In the genomic region with DNA sequence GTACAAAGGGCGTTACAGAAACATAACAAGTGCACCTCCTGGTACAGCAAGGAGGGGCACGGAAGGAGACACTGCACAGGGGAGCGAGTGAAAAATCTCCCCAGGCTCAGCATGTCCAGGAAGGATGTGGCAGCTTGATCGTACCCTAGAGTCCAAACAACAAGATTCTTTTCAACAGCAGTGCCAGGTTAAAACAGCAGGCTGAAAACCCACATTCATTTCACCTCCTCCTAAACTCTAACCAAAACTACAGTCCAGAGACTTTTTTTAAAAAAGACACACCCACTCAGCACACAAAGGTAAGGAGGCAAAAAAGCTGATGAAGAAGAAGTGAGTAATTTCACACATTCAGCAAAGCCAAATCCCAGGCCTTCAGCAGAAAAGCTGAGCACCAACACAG, we compare ENCODE assay signal across 17 cellular contexts.
A peak's percentile ranks its signal among the peaks of the same experiment; 100 is the strongest.
DNase-seq lines count a peak whose midpoint lies in the region; ATAC-seq and TF ChIP-seq lines count a peak whose summit lies in the region.
"Had no signal": no experiment of that assay in that cellular context is flagged by ENCODE, and none has a peak within 500 bp of the region (broad histone marks: within the 10 kb centered on the region; RNA-seq: fewer than 3 reads in every experiment).

No MANE protein-coding gene starts in this region.

- no peaks in the 10 kb centered on the region for H3K9me3 Mint-ChIP-seq in CD8-positive, alpha-beta T cell
- H3K9me3 Mint-ChIP-seq in activated T-cell treated with anti-CD3 and anti-CD28 coated beads, Interleukin-2, amount 50 U/mL, for 72 hours, result peaks cover 0 to 1% of the 10 kb centered on the region in 2 donors
- no peaks in the 10 kb centered on the region for H3K9me3 Mint-ChIP-seq in endothelial cell (ENCODE audit: unreplicated experiment)

- peak overlapping the region; percentile 30 for H3K4me3 Mint-ChIP-seq in CD8-positive, alpha-beta T cell
- peak overlapping the region; percentile 60 to 72 for H3K4me3 Mint-ChIP-seq in activated T-cell treated with anti-CD3 and anti-CD28 coated beads, Interleukin-2, amount 50 U/mL, for 72 hours
- peak overlapping the region; percentile 15 for H3K4me3 Mint-ChIP-seq in endothelial cell (ENCODE audit: unreplicated experiment)

- peaks cover 58% of the 10 kb centered on the region for H3K4me1 Mint-ChIP-seq in CD8-positive, alpha-beta T cell (ENCODE audit: low read depth)
- H3K4me1 Mint-ChIP-seq in activated T-cell treated with anti-CD3 and anti-CD28 coated beads, Interleukin-2, amount 50 U/mL, for 72 hours (ENCODE audit: low read depth), result peaks cover 84% of the 10 kb centered on the region
- H3K4me1 Mint-ChIP-seq in endothelial cell (ENCODE audit: unreplicated experiment), result peaks cover 20% of the 10 kb centered on the region

- H3K27me3 ChIP-seq in BLaER1 (no peaks in the 10 kb centered on the region), brain microvascular endothelial cell (replicated peaks) (no peaks in the 10 kb centered on the region)
- no peaks in the 10 kb centered on the region for H3K27me3 ChIP-seq in CD8-positive, alpha-beta T cell (ENCODE audit: insufficient read depth, low read length)
- H3K27me3 ChIP-seq: ascending aorta, SJSA1, upper lobe of left lung had no signal

- intact Hi-C loops in CD8-positive, alpha-beta T cell (cut with DNase I, micrococcal nuclease), result loop anchor here in 1 of 2 experiments (2.0 to 10.0 kb wide), 3 partner anchors 21 to 857 kb away; no protein-coding TSS in a partner anchor

- H4K20me1 ChIP-seq in BLaER1, result no peaks in the 10 kb centered on the region

- H3K36me3 Mint-ChIP-seq in CD8-positive, alpha-beta T cell, result peaks cover 36% of the 10 kb centered on the region
- H3K36me3 Mint-ChIP-seq in activated T-cell treated with anti-CD3 and anti-CD28 coated beads, Interleukin-2, amount 50 U/mL, for 72 hours (ENCODE audit: insufficient read depth in 2 of 2), result peaks cover 5 to 16% of the 10 kb centered on the region in 2 donors
- peaks cover 13% of the 10 kb centered on the region for H3K36me3 Mint-ChIP-seq in endothelial cell (ENCODE audit: low read depth, unreplicated experiment)

- in situ Hi-C loops in brain microvascular endothelial cell (cut with HindIII; ENCODE audit: low pct_ligation_motif_present, low sequenced_read_pairs), result loop anchor here (25.0 kb wide), 1 partner anchor 135 kb away; no protein-coding TSS in a partner anchor

- H3K9ac ChIP-seq in BLaER1, result no peak overlapping the region

- no peak overlapping the region for H3K27ac ChIP-seq in BLaER1
- H3K27ac ChIP-seq in CD8-positive, alpha-beta T cell (ENCODE audit: low read depth, low read length), result no peak overlapping the region
- no peak overlapping the region for H3K27ac ChIP-seq in brain microvascular endothelial cell
- H3K27ac ChIP-seq: ascending aorta, PC-9, SJSA1, upper lobe of left lung had no signal

- POLR2A ChIA-PET in CD8-positive, alpha-beta T cell (lab: Charles Lee), result interaction anchor here (1.0 to 1.1 kb wide), 2 partner anchors 41 to 345 kb away, joined by 3 read pairs; no protein-coding TSS in a partner anchor

- no peak for TF ChIP-seq CTCF in CD8-positive, alpha-beta T cell (IDR thresholded peaks at IDR 0.05)
- TF ChIP-seq CTCF in endothelial cell (IDR thresholded peaks at IDR 0.05; ENCODE audit: unreplicated experiment) (no peak), brain microvascular endothelial cell (IDR thresholded peaks at IDR 0.05; ENCODE audit: low read depth, low read length, missing control alignments) (no peak)

- H3K9me3 ChIP-seq in BLaER1, result peaks cover 54% of the 10 kb centered on the region
- H3K9me3 ChIP-seq in CD8-positive, alpha-beta T cell (ENCODE audit: low read length), result no peaks in the 10 kb centered on the region
- H3K9me3 ChIP-seq: ascending aorta, mucosa of descending colon, SJSA1, upper lobe of left lung had no signal

- CTCF ChIA-PET in CD8-positive, alpha-beta T cell (lab: Charles Lee), result interaction anchor here (0.5 to 1.9 kb wide), 3 partner anchors 13 to 151 kb away, joined by 3 to 5 read pairs (median 5); no protein-coding TSS in a partner anchor

- peak overlapping the region; percentile 40; the same call in 1 of the 2 replicates for H3K4me3 ChIP-seq in BLaER1
- no peak overlapping the region for H3K4me3 ChIP-seq in CD8-positive, alpha-beta T cell (ENCODE audit: low read depth, low read length)
- H3K4me3 ChIP-seq in brain microvascular endothelial cell (ENCODE audit: low read depth, low read length), result no peak overlapping the region
- H3K4me3 ChIP-seq: ascending aorta, mucosa of descending colon, PC-9, SJSA1, upper lobe of left lung had no signal

- H3K4me1 ChIP-seq in BLaER1, result peaks cover 60% of the 10 kb centered on the region
- peaks cover 29% of the 10 kb centered on the region for H3K4me1 ChIP-seq in CD8-positive, alpha-beta T cell (ENCODE audit: insufficient read depth, low read length)
- H3K4me1 ChIP-seq: ascending aorta, SJSA1, upper lobe of left lung had no signal

- ATAC-seq in CD8-positive, alpha-beta T cell, result peak; percentile 56
- ATAC-seq in activated T-cell treated with anti-CD3 and anti-CD28 coated beads, Interleukin-2, amount 50 U/mL, for 72 hours (replicated peaks in 1 of 2), result peak; percentile 41 to 44
- ATAC-seq in HG03159 (IDR thresholded peaks at IDR 0.05; ENCODE audit: unreplicated experiment), result no peak
- ATAC-seq in HG02938 (IDR thresholded peaks at IDR 0.05; ENCODE audit: unreplicated experiment), result no peak
- ATAC-seq in GM19035 (IDR thresholded peaks at IDR 0.05; ENCODE audit: unreplicated experiment), result no peak
- ATAC-seq: mucosa of descending colon had no signal

- H3K36me3 ChIP-seq in BLaER1 (peaks cover 89% of the 10 kb centered on the region), brain microvascular endothelial cell (replicated peaks) (no peaks in the 10 kb centered on the region)
- H3K36me3 ChIP-seq in CD8-positive, alpha-beta T cell (ENCODE audit: insufficient read depth, low read length), result no peaks in the 10 kb centered on the region
- H3K36me3 ChIP-seq: ascending aorta, SJSA1, upper lobe of left lung had no signal

- H3K27ac Mint-ChIP-seq in CD8-positive, alpha-beta T cell, result peak overlapping the region; percentile 84
- peak overlapping the region; percentile 79 for H3K27ac Mint-ChIP-seq in activated T-cell treated with anti-CD3 and anti-CD28 coated beads, Interleukin-2, amount 50 U/mL, for 72 hours
- H3K27ac Mint-ChIP-seq in endothelial cell (ENCODE audit: unreplicated experiment), result no peak overlapping the region

- H3K27me3 Mint-ChIP-seq in CD8-positive, alpha-beta T cell (ENCODE audit: low read depth), result no peaks in the 10 kb centered on the region
- no peaks in the 10 kb centered on the region for H3K27me3 Mint-ChIP-seq in activated T-cell treated with anti-CD3 and anti-CD28 coated beads, Interleukin-2, amount 50 U/mL, for 72 hours (ENCODE audit: low read depth)
- H3K27me3 Mint-ChIP-seq in endothelial cell (ENCODE audit: unreplicated experiment), result no peaks in the 10 kb centered on the region

- H3K4me2 ChIP-seq in BLaER1, result 0 out of 2 replicates have a peak overlapping the region, but pooled peaks have one; percentile 14
- H3K4me2 ChIP-seq: PC-9 had no signal

- DNase-seq in CD8-positive, alpha-beta T cell, result peak in 2 of 7 experiments; percentile 25 to 62
- DNase-seq in activated T-cell treated with anti-CD3 and anti-CD28 coated beads, Interleukin-2, amount 50 U/mL, for 72 hours, result no peak
- DNase-seq in endothelial cell (ENCODE audit: low spot score) (no peak), brain microvascular endothelial cell (no peak)
- DNase-seq: COR-L47, MM.1S, mucosa of descending colon, NCI-H345, nucleus accumbens, PC-9, upper lobe of left lung had no signal

Comparison
In these comparisons a context has a peak if more than half of its experiments do, and no peak if none do; other contexts are left out.
1. ATAC-seq: peak in CD8-positive, alpha-beta T cell (single experiment) and activated T-cell treated with anti-CD3 and anti-CD28 coated beads, Interleukin-2, amount 50 U/mL, for 72 hours (2 of 2); none in HG03159 (single experiment), HG02938 (single experiment) and GM19035 (single experiment).
2. H3K4me3 Mint-ChIP-seq: peak in every context shown above with its lines; median percentile 66 in activated T-cell treated with anti-CD3 and anti-CD28 coated beads, Interleukin-2, amount 50 U/mL, for 72 hours; 30 in CD8-positive, alpha-beta T cell; 15 in endothelial cell.